8 cellular contexts compared by ENCODE assay signal in genomic region chr20:11890331-11891080, GRCh38. TPM values are rescaled to one million over a fixed set of nuclear protein-coding genes. Genes with fewer than 3 reads are reported as not detected.
A peak's percentile ranks its signal among the peaks of the same experiment; 100 is the strongest.
DNase-seq lines count a peak whose midpoint lies in the region; ATAC-seq and TF ChIP-seq lines count a peak whose summit lies in the region.

No MANE protein-coding gene starts in this region.

- DNase-seq in Caco-2 (peak; percentile 96 to 97), LHCN-M2 (ENCODE audit: low read depth) (peak; percentile 91), RWPE2 (ENCODE audit: low spot score) (peak; percentile 92), amygdala (lab: John Stamatoyannopoulos, UW) (peak; percentile 41 to 96 (median 91)), right atrium auricular region (ENCODE audit: low spot score) (peak; percentile 82), trophoblast cell (peak; percentile 91 to 99), vagina (ENCODE audit: extremely low spot score in 2 of 2) (no peak)

- H3K27me3 Mint-ChIP-seq in Caco-2 (ENCODE audit: insufficient read depth, unreplicated experiment): no peaks in the 10 kb centered on the region

- H4K91ac ChIP-seq in trophoblast cell (ENCODE audit: low read depth, low read length): peak overlapping the region; percentile 99

- TF ChIP-seq POLR2A in vagina (IDR thresholded peaks at IDR 0.05): peak in 1 of 2 donors; percentile 68

- POLR2A ChIA-PET in Caco-2 (lab: Charles Lee): no interaction called here

- H2AK5ac ChIP-seq in trophoblast cell (ENCODE audit: low read length): no peak overlapping the region

- peak overlapping the region; percentile 12 for H2BK12ac ChIP-seq in trophoblast cell (ENCODE audit: low read length)

- CTCF ChIA-PET in Caco-2 (lab: Charles Lee): interaction anchor here (0.7 kb wide), 1 partner anchor 305 kb away, joined by 3 read pairs; no protein-coding TSS in a partner anchor

- H3K23ac ChIP-seq in trophoblast cell (ENCODE audit: low read length): no peak overlapping the region

- H3K36me3 ChIP-seq in Caco-2 (ENCODE audit: control insufficient read depth, insufficient read depth, low read length): no peaks in the 10 kb centered on the region
- 0 out of 2 replicates have a peak, but pooled peaks cover 4% of the 10 kb centered on the region for H3K36me3 ChIP-seq in RWPE2 (ENCODE audit: low read depth)
- no peaks in the 10 kb centered on the region for H3K36me3 ChIP-seq in right atrium auricular region
- no peaks in the 10 kb centered on the region for H3K36me3 ChIP-seq in trophoblast cell (ENCODE audit: control insufficient read depth in 1 of 2, insufficient read depth in 2 of 2, low read length in 2 of 2)
- H3K36me3 ChIP-seq in vagina: no peaks in the 10 kb centered on the region

- peak overlapping the region; percentile 34 for H4K12ac ChIP-seq in trophoblast cell (ENCODE audit: low read depth, low read length)

- H3K9ac ChIP-seq in trophoblast cell (ENCODE audit: low read length): peak overlapping the region; percentile 97

- peak overlapping the region; percentile 91 for H3K4me2 ChIP-seq in trophoblast cell (ENCODE audit: low read length)

- peak overlapping the region; percentile 97 for H2BK120ac ChIP-seq in trophoblast cell (ENCODE audit: insufficient read depth, low read length, poor library complexity)

- peaks cover 19% of the 10 kb centered on the region for H3K79me1 ChIP-seq in trophoblast cell (ENCODE audit: low read length)

- intact Hi-C loops in Caco-2 (cut with micrococcal nuclease; ENCODE audit: unreplicated experiment) (loop anchor here (5.0 to 10.0 kb wide), 2 partner anchors 213 to 1004 kb away; no protein-coding TSS in a partner anchor), vagina (cut with DNase I) (no loop called here)

- H3K9me3 ChIP-seq in Caco-2 (no peaks in the 10 kb centered on the region), RWPE2 (ENCODE audit: severe bottlenecking) (no peaks in the 10 kb centered on the region), right atrium auricular region (no peaks in the 10 kb centered on the region), trophoblast cell (ENCODE audit: insufficient read depth, low read depth, low read length) (no peaks in the 10 kb centered on the region), vagina (no peaks in the 10 kb centered on the region)

- no CpG with 5 or more reads among the region's 70 CpGs for WGBS in trophoblast cell (ENCODE audit: extremely low coverage, insufficient coverage, insufficient read length)

- H3K27ac ChIP-seq in RWPE2 (ENCODE audit: poor library complexity, severe bottlenecking): peak overlapping the region; percentile 80
- peak overlapping the region; percentile 90 to 93 for H3K27ac ChIP-seq in right atrium auricular region
- H3K27ac ChIP-seq in trophoblast cell (ENCODE audit: low read depth, low read length): peak overlapping the region; percentile 97
- peak overlapping the region; percentile 89 for H3K27ac ChIP-seq in vagina

- peak overlapping the region; percentile 75 for H3K4me3 Mint-ChIP-seq in Caco-2 (ENCODE audit: unreplicated experiment)

- no peak for TF ChIP-seq CTCF in Caco-2 (IDR thresholded peaks at IDR 0.05; ENCODE audit: insufficient read depth in 1 of 2, low read depth in 1 of 2, low read length in 1 of 2, severe bottlenecking in 1 of 2, unreplicated experiment in 1 of 2)
- TF ChIP-seq CTCF in RWPE2 (IDR thresholded peaks at IDR 0.05; ENCODE audit: poor library complexity, severe bottlenecking): no peak
- TF ChIP-seq CTCF in right atrium auricular region (IDR thresholded peaks at IDR 0.05): no peak
- no peak for TF ChIP-seq CTCF in vagina (IDR thresholded peaks at IDR 0.05)

- peaks cover 16% of the 10 kb centered on the region for H3K79me2 ChIP-seq in trophoblast cell (ENCODE audit: control insufficient read depth, insufficient read depth, low read length, poor library complexity)

- peak overlapping the region; percentile 5 for H3K4ac ChIP-seq in trophoblast cell (ENCODE audit: low read depth, low read length)

- no peaks in the 10 kb centered on the region for H3K27me3 ChIP-seq in Caco-2 (replicated peaks; ENCODE audit: control insufficient read depth, insufficient read depth, low read length)
- H3K27me3 ChIP-seq in RWPE2 (ENCODE audit: insufficient read depth, poor library complexity, severe bottlenecking): no peaks in the 10 kb centered on the region
- no peaks in the 10 kb centered on the region for H3K27me3 ChIP-seq in right atrium auricular region
- no peaks in the 10 kb centered on the region for H3K27me3 ChIP-seq in trophoblast cell (ENCODE audit: insufficient read depth, low read length)
- no peaks in the 10 kb centered on the region for H3K27me3 ChIP-seq in vagina

- H3K27ac Mint-ChIP-seq in Caco-2 (ENCODE audit: unreplicated experiment): peak overlapping the region; percentile 72

- H3K4me3 ChIP-seq in Caco-2 (ENCODE audit: low read depth, low read length) (peak overlapping the region; percentile 85), RWPE2 (ENCODE audit: severe bottlenecking) (peak overlapping the region; percentile 98), right atrium auricular region (peak overlapping the region; percentile 60 to 79), trophoblast cell (ENCODE audit: low read depth, low read length) (peak overlapping the region; percentile 81), vagina (peak overlapping the region; percentile 58 to 79)

- peak overlapping the region; percentile 76 for H4K8ac ChIP-seq in trophoblast cell (ENCODE audit: low read depth, low read length)

- ATAC-seq in GM21576 (IDR thresholded peaks at IDR 0.05; ENCODE audit: unreplicated experiment) (peak; percentile 49), RWPE2 (ENCODE audit: low read depth) (peak; percentile 77)

- H3K14ac ChIP-seq in trophoblast cell (ENCODE audit: low read length): peak overlapping the region; percentile 95

- no peak overlapping the region for H2AFZ ChIP-seq in trophoblast cell (ENCODE audit: insufficient read depth, low read length, poor library complexity)

- H3K18ac ChIP-seq in trophoblast cell (ENCODE audit: low read length): peak overlapping the region; percentile 99

- H3K4me1 ChIP-seq in Caco-2 (peaks cover 10% of the 10 kb centered on the region; the same call in 1 of the 2 replicates), RWPE2 (ENCODE audit: insufficient read depth, poor library complexity, severe bottlenecking) (peaks cover 29% of the 10 kb centered on the region), right atrium auricular region (peaks cover 0 to 32% of the 10 kb centered on the region in 2 donors), trophoblast cell (ENCODE audit: control insufficient read depth in 1 of 2, insufficient read depth in 2 of 2, low read length in 2 of 2) (peaks cover 0 to 2% of the 10 kb centered on the region in 2 experiments), vagina (peaks cover 22% of the 10 kb centered on the region)

- BruUV-seq in Caco-2 (replicated peaks; lab: Mats Ljungman, UMichigan): no TSS peak

- peaks cover 20% of the 10 kb centered on the region for H3K4me1 Mint-ChIP-seq in Caco-2 (ENCODE audit: low read depth, unreplicated experiment)

- peak overlapping the region; percentile 98 for H2BK5ac ChIP-seq in trophoblast cell (ENCODE audit: low read depth, low read length, poor library complexity)

- peaks cover 6% of the 10 kb centered on the region for H3K36me3 Mint-ChIP-seq in Caco-2 (ENCODE audit: insufficient read depth, unreplicated experiment)

- H3K9me3 Mint-ChIP-seq in Caco-2 (ENCODE audit: unreplicated experiment): no peaks in the 10 kb centered on the region

RNA-seq across cellular contexts. Expression of gene BTBD3, which starts 27.2 kb away (rescaled TPM):
- total RNA-seq in Caco-2 (2022): 39.0 and 44.1 TPM in 2 replicates
- total RNA-seq in LHCN-M2 (2014; rRNA removed): 18.9 and 21.7 TPM in 2 replicates
- 6.6 TPM for polyA plus RNA-seq in LHCN-M2 (2012)
- total RNA-seq in right atrium auricular region: 10 to 100 TPM; 20.8 to 21.2 TPM
- polyA plus RNA-seq in trophoblast cell (2013): 92.7 and 102 TPM in 2 replicates
- 45.9 TPM for total RNA-seq in vagina

Comparison
In these comparisons a context has a peak if more than half of its experiments do, and no peak if none do; other contexts are left out.
1. DNase-seq: peak in Caco-2 (2 of 2), LHCN-M2 (single experiment), RWPE2 (single experiment), amygdala (56 of 56), right atrium auricular region (single experiment) and trophoblast cell (2 of 2); none in vagina (0 of 2).
2. Peak in every context shown above with its lines, with median percentiles within 50 percentile points of each other: H3K4me3 ChIP-seq and H3K27ac ChIP-seq.